In the genomic region with DNA sequence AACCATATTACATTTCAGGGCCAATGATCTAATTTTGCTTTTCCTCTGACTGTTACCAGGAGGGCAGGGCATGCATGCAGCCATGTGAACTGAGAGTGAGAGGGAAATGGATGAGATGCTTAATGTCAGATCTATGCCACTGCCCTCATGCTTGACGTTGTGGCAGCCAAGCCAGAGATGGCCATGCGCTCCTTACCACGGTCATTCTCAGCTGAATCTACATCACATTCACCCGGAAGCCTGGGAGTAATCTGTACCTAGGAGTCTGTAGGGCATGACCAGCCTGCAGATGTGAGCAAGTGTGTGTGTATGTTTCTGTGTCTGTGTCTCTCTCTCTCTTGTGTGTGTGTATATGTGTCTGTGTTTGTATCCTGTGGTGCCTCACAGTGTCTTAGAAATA, we compare ENCODE assay signal across 23 cellular contexts.
A peak's percentile ranks its signal among the peaks of the same experiment; 100 is the strongest.
DNase-seq lines count a peak whose midpoint lies in the region; ATAC-seq and TF ChIP-seq lines count a peak whose summit lies in the region.
"Had no signal": no experiment of that assay in that cellular context is flagged by ENCODE, and none has a peak within 500 bp of the region (broad histone marks: within the 10 kb centered on the region; RNA-seq: fewer than 3 reads in every experiment).

No MANE protein-coding gene starts in this region.

- POLR2A ChIA-PET in activated CD4-positive, alpha-beta memory T cell treated with anti-CD3 and anti-CD28 coated beads for 36 hours (lab: Charles Lee): no interaction called here
- POLR2A ChIA-PET in activated CD4-positive, alpha-beta memory T cell treated with anti-CD3 and anti-CD28 coated beads, Interleukin-2, amount 10 ng/mL, durations not matched to agents 7 days and 5 days (lab: Charles Lee): no interaction called here
- POLR2A ChIA-PET in IMR-90 (lab: Charles Lee; ENCODE audit: unreplicated experiment): no interaction called here

- peak overlapping the region; percentile 14 for H3K27ac Mint-ChIP-seq in activated CD4-positive, alpha-beta memory T cell treated with anti-CD3 and anti-CD28 coated beads for 36 hours
- no peak overlapping the region for H3K27ac Mint-ChIP-seq in activated CD4-positive, alpha-beta memory T cell treated with anti-CD3 and anti-CD28 coated beads, Interleukin-2, amount 10 ng/mL, durations not matched to agents 7 days and 5 days
- H3K27ac Mint-ChIP-seq in central memory CD8-positive, alpha-beta T cell (ENCODE audit: low read depth): peak overlapping the region; percentile 54
- peak overlapping the region; percentile 60 for H3K27ac Mint-ChIP-seq in stimulated activated memory B cell treated with anti-CD40 and anti-IgM and Interleukin-4, amounts not matched to agents 10 μg/mL and 1 μg/mL and 100 μg/mL, for 72 hours
- peak overlapping the region in 1 of 2 donors; percentile 21 for H3K27ac Mint-ChIP-seq in natural killer cell treated with Interleukin-12 subunit alpha and Interleukin-12 subunit beta and Interleukin-15 and Interleukin-18, amount 100 ng/mL, for 72 hours

- WGBS in IMR-90 (ENCODE audit: extremely low coverage in 2 of 2, insufficient read length in 1 of 2), 2 experiments: no CpG with 5 or more reads among the region's 4 CpGs

- no peak overlapping the region for H3K23ac ChIP-seq in IMR-90 (ENCODE audit: low read depth, low read length)

- no peak overlapping the region for H2BK20ac ChIP-seq in IMR-90 (ENCODE audit: low read depth, low read length)

- no peaks in the 10 kb centered on the region for H3K9me3 Mint-ChIP-seq in activated CD4-positive, alpha-beta memory T cell treated with anti-CD3 and anti-CD28 coated beads for 36 hours
- H3K9me3 Mint-ChIP-seq in activated CD4-positive, alpha-beta memory T cell treated with anti-CD3 and anti-CD28 coated beads, Interleukin-2, amount 10 ng/mL, durations not matched to agents 7 days and 5 days: no peaks in the 10 kb centered on the region
- H3K9me3 Mint-ChIP-seq in central memory CD8-positive, alpha-beta T cell: no peaks in the 10 kb centered on the region
- H3K9me3 Mint-ChIP-seq in stimulated activated memory B cell treated with anti-CD40 and anti-IgM and Interleukin-4, amounts not matched to agents 10 μg/mL and 1 μg/mL and 100 μg/mL, for 72 hours: no peaks in the 10 kb centered on the region
- H3K9me3 Mint-ChIP-seq in natural killer cell treated with Interleukin-12 subunit alpha and Interleukin-12 subunit beta and Interleukin-15 and Interleukin-18, amount 100 ng/mL, for 72 hours: no peaks in the 10 kb centered on the region
- H3K9me3 Mint-ChIP-seq: CD4-positive, alpha-beta memory T cell had no signal

- H3K9me3 ChIP-seq in IMR-90 (ENCODE audit: control insufficient read depth, insufficient read depth, low read length): no peaks in the 10 kb centered on the region

- H3K4me3 Mint-ChIP-seq in activated CD4-positive, alpha-beta memory T cell treated with anti-CD3 and anti-CD28 coated beads for 36 hours: no peak overlapping the region
- no peak overlapping the region for H3K4me3 Mint-ChIP-seq in activated CD4-positive, alpha-beta memory T cell treated with anti-CD3 and anti-CD28 coated beads, Interleukin-2, amount 10 ng/mL, durations not matched to agents 7 days and 5 days
- no peak overlapping the region for H3K4me3 Mint-ChIP-seq in central memory CD8-positive, alpha-beta T cell
- no peak overlapping the region for H3K4me3 Mint-ChIP-seq in stimulated activated memory B cell treated with anti-CD40 and anti-IgM and Interleukin-4, amounts not matched to agents 10 μg/mL and 1 μg/mL and 100 μg/mL, for 72 hours
- no peak overlapping the region for H3K4me3 Mint-ChIP-seq in natural killer cell treated with Interleukin-12 subunit alpha and Interleukin-12 subunit beta and Interleukin-15 and Interleukin-18, amount 100 ng/mL, for 72 hours
- H3K4me3 Mint-ChIP-seq: B cell had no signal

- H3K4me1 Mint-ChIP-seq in activated CD4-positive, alpha-beta memory T cell treated with anti-CD3 and anti-CD28 coated beads for 36 hours (ENCODE audit: low read depth): peaks cover 15% of the 10 kb centered on the region
- peaks cover 9% of the 10 kb centered on the region for H3K4me1 Mint-ChIP-seq in activated CD4-positive, alpha-beta memory T cell treated with anti-CD3 and anti-CD28 coated beads, Interleukin-2, amount 10 ng/mL, durations not matched to agents 7 days and 5 days
- peaks cover 32% of the 10 kb centered on the region for H3K4me1 Mint-ChIP-seq in central memory CD8-positive, alpha-beta T cell
- H3K4me1 Mint-ChIP-seq in stimulated activated memory B cell treated with anti-CD40 and anti-IgM and Interleukin-4, amounts not matched to agents 10 μg/mL and 1 μg/mL and 100 μg/mL, for 72 hours: peaks cover 20% of the 10 kb centered on the region
- H3K4me1 Mint-ChIP-seq in natural killer cell treated with Interleukin-12 subunit alpha and Interleukin-12 subunit beta and Interleukin-15 and Interleukin-18, amount 100 ng/mL, for 72 hours (ENCODE audit: low read depth in 2 of 2): peaks cover 18 to 27% of the 10 kb centered on the region in 2 donors

- no peak overlapping the region for H3K9ac ChIP-seq in IMR-90 (ENCODE audit: low read depth, low read length)

- peak overlapping the region; percentile 63; the same call in 1 of the 2 replicates for H2AK5ac ChIP-seq in IMR-90 (ENCODE audit: low read depth, low read length)

- H3K56ac ChIP-seq in IMR-90 (ENCODE audit: extremely low read depth, insufficient read depth, low read length): no peak overlapping the region

- no TSS peak for BruUV-seq in IMR-90 (replicated peaks; lab: Mats Ljungman, UMichigan)

- peaks cover 3% of the 10 kb centered on the region for H3K9me1 ChIP-seq in IMR-90 (ENCODE audit: insufficient read depth, low read length)

- CTCF ChIA-PET in activated CD4-positive, alpha-beta memory T cell treated with anti-CD3 and anti-CD28 coated beads for 36 hours (lab: Charles Lee): no interaction called here
- CTCF ChIA-PET in activated CD4-positive, alpha-beta memory T cell treated with anti-CD3 and anti-CD28 coated beads, Interleukin-2, amount 10 ng/mL, durations not matched to agents 7 days and 5 days (lab: Charles Lee): no interaction called here
- CTCF ChIA-PET in IMR-90 (lab: Yijun Ruan, JAX): interaction anchor here (0.6 kb wide), 1 partner anchor 435 kb away, joined by 3 read pairs; no protein-coding TSS in a partner anchor

- no peak for TF ChIP-seq CTCF in IMR-90 (conservative IDR thresholded peaks at IDR 0.05; ENCODE audit: low read depth, low read length)

- no peak for TF ChIP-seq POLR2A in IMR-90 (IDR thresholded peaks at IDR 0.05; ENCODE audit: low read depth, low read length)

- H3K27ac ChIP-seq in IMR-90 (ENCODE audit: insufficient read depth, low read length): no peak overlapping the region
- H3K27ac ChIP-seq: 22Rv1 had no signal

- no peak overlapping the region; the same call in 2 of the 3 replicates for H2BK15ac ChIP-seq in IMR-90 (ENCODE audit: low read depth, low read length)

- H2BK5ac ChIP-seq in IMR-90 (ENCODE audit: low read depth, low read length, poor library complexity, severe bottlenecking): peak overlapping the region; percentile 35

- H3K18ac ChIP-seq in IMR-90 (ENCODE audit: low read depth, low read length): 0 out of 2 replicates have a peak overlapping the region, but pooled peaks have one; percentile 9

- H3K4me1 ChIP-seq in IMR-90 (ENCODE audit: control insufficient read depth, insufficient read depth, low read length): peaks cover 8% of the 10 kb centered on the region

- no peak for DNase-seq in activated CD4-positive, alpha-beta memory T cell treated with anti-CD3 and anti-CD28 coated beads for 36 hours
- DNase-seq in activated CD4-positive, alpha-beta memory T cell treated with anti-CD3 and anti-CD28 coated beads, Interleukin-2, amount 10 ng/mL, durations not matched to agents 7 days and 5 days: no peak
- DNase-seq in IMR-90 (no peak), glomerular visceral epithelial cell (ENCODE audit: extremely low spot score) (no peak)
- no peak for DNase-seq in central memory CD8-positive, alpha-beta T cell (ENCODE audit: low spot score in 2 of 2)
- DNase-seq in natural killer cell treated with Interleukin-12 subunit alpha and Interleukin-12 subunit beta and Interleukin-15 and Interleukin-18, amount 100 ng/mL, for 72 hours (ENCODE audit: low spot score): no peak
- DNase-seq: CD4-positive, alpha-beta memory T cell; DMS 273 treated with DMSO at 0.1 percent for 48 hours; DMS79 treated with DMSO at 0.1 percent for 48 hours; GOT3; HCEC 1CT; NCI-H1092; NCI-H1417 treated with DMSO at 0.1 percent for 48 hours; NCI-H1694 treated with DMSO at 0.1 percent for 48 hours; NCI-H2081; NCI-H2227 treated with DMSO at 0.1 percent for 48 hours; NCI-H526 treated with DMSO at 0.1 percent for 48 hours; RPMI8226; SHP77 had no signal

- H2AFZ ChIP-seq in IMR-90 (replicated peaks; ENCODE audit: low read length, poor library complexity): peak overlapping the region; percentile 27

- H3K79me1 ChIP-seq in IMR-90 (ENCODE audit: low read depth in 1 of 2, low read length in 2 of 2): peaks cover 0 to 6% of the 10 kb centered on the region in 2 experiments; a peak in 2 of 4 replicates

- H4K8ac ChIP-seq in IMR-90 (ENCODE audit: low read depth in 2 of 2, low read length in 2 of 2): no peak overlapping the region

- in situ Hi-C loops in IMR-90 (cut with MboI; ENCODE audit: low sequenced_read_pairs): no loop called here

- peaks cover 11% of the 10 kb centered on the region for H3K36me3 Mint-ChIP-seq in activated CD4-positive, alpha-beta memory T cell treated with anti-CD3 and anti-CD28 coated beads for 36 hours
- no peaks in the 10 kb centered on the region for H3K36me3 Mint-ChIP-seq in activated CD4-positive, alpha-beta memory T cell treated with anti-CD3 and anti-CD28 coated beads, Interleukin-2, amount 10 ng/mL, durations not matched to agents 7 days and 5 days (ENCODE audit: low read depth)
- peaks cover 12% of the 10 kb centered on the region for H3K36me3 Mint-ChIP-seq in central memory CD8-positive, alpha-beta T cell (ENCODE audit: insufficient read depth)
- peaks cover 34% of the 10 kb centered on the region for H3K36me3 Mint-ChIP-seq in stimulated activated memory B cell treated with anti-CD40 and anti-IgM and Interleukin-4, amounts not matched to agents 10 μg/mL and 1 μg/mL and 100 μg/mL, for 72 hours
- no peaks in the 10 kb centered on the region for H3K36me3 Mint-ChIP-seq in natural killer cell treated with Interleukin-12 subunit alpha and Interleukin-12 subunit beta and Interleukin-15 and Interleukin-18, amount 100 ng/mL, for 72 hours

- intact Hi-C loops in activated CD4-positive, alpha-beta memory T cell treated with anti-CD3 and anti-CD28 coated beads for 36 hours (cut with micrococcal nuclease): no loop called here
- intact Hi-C loops in IMR-90 (cut with micrococcal nuclease): no loop called here

- no peaks in the 10 kb centered on the region for H3K27me3 ChIP-seq in IMR-90 (ENCODE audit: control insufficient read depth, insufficient read depth, low read length)

- no peak overlapping the region for H4K5ac ChIP-seq in IMR-90 (ENCODE audit: low read depth, low read length)

- no peak overlapping the region for H2AK9ac ChIP-seq in IMR-90 (replicated peaks; ENCODE audit: low read depth, low read length, poor library complexity)

- H3K4me2 ChIP-seq in IMR-90 (ENCODE audit: low read depth, low read length): no peak overlapping the region

- no peak overlapping the region for H3K14ac ChIP-seq in IMR-90 (replicated peaks; ENCODE audit: low read depth, low read length)

- H3K4ac ChIP-seq in IMR-90 (ENCODE audit: low read depth, low read length): 0 out of 2 replicates have a peak overlapping the region, but pooled peaks have one; percentile 12

- dilution Hi-C loops in IMR-90 (cut with HindIII; ENCODE audit: low sequenced_read_pairs, unreplicated experiment): no loop called here

- H3K27me3 Mint-ChIP-seq in activated CD4-positive, alpha-beta memory T cell treated with anti-CD3 and anti-CD28 coated beads for 36 hours: no peaks in the 10 kb centered on the region
- H3K27me3 Mint-ChIP-seq in activated CD4-positive, alpha-beta memory T cell treated with anti-CD3 and anti-CD28 coated beads, Interleukin-2, amount 10 ng/mL, durations not matched to agents 7 days and 5 days: no peaks in the 10 kb centered on the region
- H3K27me3 Mint-ChIP-seq in central memory CD8-positive, alpha-beta T cell: no peaks in the 10 kb centered on the region
- H3K27me3 Mint-ChIP-seq in stimulated activated memory B cell treated with anti-CD40 and anti-IgM and Interleukin-4, amounts not matched to agents 10 μg/mL and 1 μg/mL and 100 μg/mL, for 72 hours: no peaks in the 10 kb centered on the region
- no peaks in the 10 kb centered on the region for H3K27me3 Mint-ChIP-seq in natural killer cell treated with Interleukin-12 subunit alpha and Interleukin-12 subunit beta and Interleukin-15 and Interleukin-18, amount 100 ng/mL, for 72 hours
- H3K27me3 Mint-ChIP-seq: B cell; CD4-positive, alpha-beta memory T cell had no signal

- no peak overlapping the region for H3K4me3 ChIP-seq in IMR-90 (ENCODE audit: insufficient read depth, low read depth, low read length)

- TF ChIP-seq RAD21 in IMR-90 (IDR thresholded peaks at IDR 0.05; ENCODE audit: low read length): no peak

- no peak overlapping the region for H2BK120ac ChIP-seq in IMR-90 (ENCODE audit: low read depth, low read length)

- H4K91ac ChIP-seq in IMR-90 (ENCODE audit: insufficient read depth, low read depth, low read length): peak overlapping the region; percentile 11; the same call in 1 of the 2 replicates

- H4K20me1 ChIP-seq in IMR-90 (ENCODE audit: insufficient read depth, low read length): peaks cover 4% of the 10 kb centered on the region; the same call in 1 of the 2 replicates

- H3K36me3 ChIP-seq in IMR-90 (ENCODE audit: control insufficient read depth, insufficient read depth, low read length): no peaks in the 10 kb centered on the region

- ATAC-seq in IMR-90 (ENCODE audit: low read depth): no peak
- no peak for ATAC-seq in central memory CD8-positive, alpha-beta T cell (replicated peaks; ENCODE audit: extremely low read depth, poor library complexity, severe bottlenecking)
- no peak for ATAC-seq in stimulated activated memory B cell treated with anti-CD40 and anti-IgM and Interleukin-4, amounts not matched to agents 10 μg/mL and 1 μg/mL and 100 μg/mL, for 72 hours
- no peak for ATAC-seq in natural killer cell treated with Interleukin-12 subunit alpha and Interleukin-12 subunit beta and Interleukin-15 and Interleukin-18, amount 100 ng/mL, for 72 hours
- no peak for ATAC-seq in GM21737 (IDR thresholded peaks at IDR 0.05; ENCODE audit: unreplicated experiment)
